19 cellular contexts compared by ENCODE assay signal in genomic region chr15:59367022-59367451, GRCh38. TPM values are rescaled to one million over a fixed set of nuclear protein-coding genes. Genes with fewer than 3 reads are reported as not detected.
DNase-seq lines count a peak whose midpoint lies in the region; ATAC-seq, FAIRE-seq and TF ChIP-seq lines count a peak whose summit lies in the region.
"Had no signal": no experiment of that assay in that cellular context is flagged by ENCODE, and none has a peak within 500 bp of the region (broad histone marks: within the 10 kb centered on the region; RNA-seq: fewer than 3 reads in every experiment).

No MANE protein-coding gene starts in this region.

- H3K4me3 ChIP-seq in AG04450 (ENCODE audit: low read depth, low read length) (no peak overlapping the region), astrocyte (ENCODE audit: insufficient read depth, low read depth, low read length) (no peak overlapping the region), Peyer's patch (no peak overlapping the region)
- H3K4me3 ChIP-seq: colonic mucosa, sigmoid colon, SJSA1, tibial nerve had no signal

- no peak for TF ChIP-seq CTCF in AG04450 (IDR thresholded peaks at IDR 0.05; ENCODE audit: low read depth, low read length)
- no peak for TF ChIP-seq CTCF in HFFc6 (IDR thresholded peaks at IDR 0.05)
- TF ChIP-seq CTCF in astrocyte (IDR thresholded peaks at IDR 0.05; ENCODE audit: insufficient read depth, low read depth, low read length): no peak
- TF ChIP-seq CTCF in Peyer's patch (IDR thresholded peaks at IDR 0.05): no peak

- H3K27ac ChIP-seq in AG04450 (ENCODE audit: low read depth, low read length) (peak overlapping the region; percentile 31), astrocyte (ENCODE audit: low read depth, low read length) (no peak overlapping the region), Peyer's patch (no peak overlapping the region)
- H3K27ac ChIP-seq: colonic mucosa, sigmoid colon, SJSA1 had no signal

- peaks cover 89% of the 10 kb centered on the region for H4K20me1 ChIP-seq in astrocyte (ENCODE audit: insufficient read depth, low read length)

- H3K27ac Mint-ChIP-seq in HFFc6 (peak overlapping the region; percentile 85), astrocyte (ENCODE audit: unreplicated experiment) (no peak overlapping the region)
- H3K27ac Mint-ChIP-seq: activated CD8-positive, alpha-beta T cell treated with anti-CD3 and anti-CD28 coated beads for 36 hours; activated T-helper 17 cell treated with anti-CD3 and anti-CD28 coated beads, Interleukin-2, amount 50 U/mL, for 72 hours had no signal

- H3K27me3 ChIP-seq in AG04450 (ENCODE audit: control insufficient read depth, insufficient read depth, low read length) (no peaks in the 10 kb centered on the region), astrocyte (ENCODE audit: insufficient read depth, low read length) (no peaks in the 10 kb centered on the region), Peyer's patch (no peaks in the 10 kb centered on the region)
- H3K27me3 ChIP-seq: colonic mucosa, sigmoid colon, SJSA1, tibial nerve had no signal

- H3K27me3 Mint-ChIP-seq in HFFc6 (ENCODE audit: insufficient read depth): no peaks in the 10 kb centered on the region; the same call in 1 of the 2 replicates
- no peaks in the 10 kb centered on the region for H3K27me3 Mint-ChIP-seq in astrocyte (ENCODE audit: low read depth, unreplicated experiment)

- H3K4me1 Mint-ChIP-seq in HFFc6 (ENCODE audit: low read depth): peaks cover 82% of the 10 kb centered on the region
- peaks cover 33% of the 10 kb centered on the region for H3K4me1 Mint-ChIP-seq in astrocyte (ENCODE audit: low read depth, unreplicated experiment)

- no peak for ATAC-seq in activated CD4-positive, CD25-positive, alpha-beta regulatory T cell treated with anti-CD3 and anti-CD28 coated beads, Interleukin-2, amount 50 U/mL, for 24 hours
- ATAC-seq in GM18519 (IDR thresholded peaks at IDR 0.05; ENCODE audit: low FRiP score, unreplicated experiment): no peak
- ATAC-seq: activated CD8-positive, alpha-beta T cell treated with anti-CD3 and anti-CD28 coated beads for 36 hours; activated T-helper 17 cell treated with anti-CD3 and anti-CD28 coated beads, Interleukin-2, amount 50 U/mL, for 72 hours had no signal

- H3K9me3 Mint-ChIP-seq in HFFc6 (no peaks in the 10 kb centered on the region), astrocyte (ENCODE audit: unreplicated experiment) (no peaks in the 10 kb centered on the region)
- H3K9me3 Mint-ChIP-seq: activated CD8-positive, alpha-beta T cell treated with anti-CD3 and anti-CD28 coated beads for 36 hours; activated T-helper 17 cell treated with anti-CD3 and anti-CD28 coated beads, Interleukin-2, amount 50 U/mL, for 72 hours had no signal

- no peak for FAIRE-seq in astrocyte (lab: Jason Lieb, UNC)

- DNase-seq in AG04450 (ENCODE audit: low read depth, low spot score) (no peak), HFFc6 (no peak), astrocyte (ENCODE audit: low read depth) (no peak), iris pigment epithelial cell (ENCODE audit: low read depth) (peak; percentile 44), SKM-1 treated with dmso at 0.1 percent for 144 hours (lab: John Stamatoyannopoulos, UW; ENCODE audit: unreplicated experiment) (no peak), Peyer's patch (no peak)
- DNase-seq: activated CD8-positive, alpha-beta T cell treated with anti-CD3 and anti-CD28 coated beads for 36 hours; amniotic stem cell; colonic mucosa; left ventricle myocardium superior; NCI-H1048; NCI-H2171; sigmoid colon; stimulated activated CD4-positive, alpha-beta T cell treated with anti-CD3 and anti-CD28 coated beads, Interleukin-4, amount 100 ng/mL, for 4 hours had no signal

- no peaks in the 10 kb centered on the region; the same call in 1 of the 2 replicates for H3K9me3 ChIP-seq in AG04450 (ENCODE audit: control insufficient read depth, insufficient read depth, low read length)
- no peaks in the 10 kb centered on the region for H3K9me3 ChIP-seq in astrocyte (ENCODE audit: insufficient read depth, low read depth, low read length)
- no peaks in the 10 kb centered on the region for H3K9me3 ChIP-seq in Peyer's patch
- H3K9me3 ChIP-seq: colonic mucosa, sigmoid colon, SJSA1, tibial nerve had no signal

- TF ChIP-seq POLR2A in Peyer's patch (IDR thresholded peaks at IDR 0.05): no peak

- H3K4me1 ChIP-seq in astrocyte (ENCODE audit: insufficient read depth, low read length) (peaks cover 22% of the 10 kb centered on the region), Peyer's patch (peaks cover 0 to 12% (median 4%) of the 10 kb centered on the region in 4 donors)

- H3K79me2 ChIP-seq in astrocyte (ENCODE audit: insufficient read depth, low read length): peaks cover 99% of the 10 kb centered on the region

- CTCF ChIA-PET in AG04450 (lab: Charles Lee): interaction anchor here (1.5 kb wide), 1 partner anchor 120 kb away, joined by 7 read pairs; no protein-coding TSS in a partner anchor

- H3K9ac ChIP-seq in astrocyte (ENCODE audit: low read length): no peak overlapping the region

- no peak overlapping the region for H2AFZ ChIP-seq in astrocyte (ENCODE audit: low read depth, low read length)

- POLR2A ChIA-PET in AG04450 (lab: Yijun Ruan, JAX): no interaction called here

- H3K4me2 ChIP-seq in astrocyte (ENCODE audit: low read length): peak overlapping the region; percentile 34

- H3K36me3 ChIP-seq in astrocyte (ENCODE audit: insufficient read depth, low read length) (no peaks in the 10 kb centered on the region), Peyer's patch (no peaks in the 10 kb centered on the region)
- H3K36me3 ChIP-seq: colonic mucosa, sigmoid colon, tibial nerve had no signal

- H3K4me3 Mint-ChIP-seq in HFFc6: peak overlapping the region; percentile 34
- no peak overlapping the region for H3K4me3 Mint-ChIP-seq in astrocyte (ENCODE audit: unreplicated experiment)
- H3K4me3 Mint-ChIP-seq: activated CD8-positive, alpha-beta T cell treated with anti-CD3 and anti-CD28 coated beads for 36 hours; activated T-helper 17 cell treated with anti-CD3 and anti-CD28 coated beads, Interleukin-2, amount 50 U/mL, for 72 hours had no signal

- H3K36me3 Mint-ChIP-seq in HFFc6 (ENCODE audit: low read depth) (peaks cover 17% of the 10 kb centered on the region), astrocyte (ENCODE audit: low read depth, unreplicated experiment) (peaks cover 4% of the 10 kb centered on the region)

RNA-seq across cellular contexts. Expression of gene MYO1E, which starts 5.6 kb away (rescaled TPM):
- polyA plus RNA-seq in AG04450 (2011; rRNA removed): 44.6 and 49.1 TPM in 2 replicates
- 47.1 and 58.5 TPM in 2 replicates for polyA minus RNA-seq in AG04450 (2011; rRNA and poly(A)+ RNA removed)
- 100 to 1,000 TPM; 108 to 142 (median 115) TPM for total RNA-seq in HFFc6 (2021; fragmentation: NEBNext Ultra II Directional; extraction: Animal tissue kit (Norgen Biotek cat#: 25700))
- total RNA-seq in astrocyte (227 and 244 TPM in 2 replicates), Peyer's patch (100 to 1,000 TPM; 245 to 380 (median 268) TPM)
